In genomic region chr14:35556548-35556947, GRCh38 we compare ENCODE assay signal across 17 cellular contexts. TPM values are rescaled to one million over a fixed set of nuclear protein-coding genes. Genes with fewer than 3 reads are reported as not detected.
A peak's percentile ranks its signal among the peaks of the same experiment; 100 is the strongest.
DNase-seq lines count a peak whose midpoint lies in the region; TF ChIP-seq lines count a peak whose summit lies in the region.
"Had no signal": no experiment of that assay in that cellular context is flagged by ENCODE, and none has a peak within 500 bp of the region (broad histone marks: within the 10 kb centered on the region; RNA-seq: fewer than 3 reads in every experiment).

No MANE protein-coding gene starts in this region.

- CTCF ChIA-PET in activated naive CD4-positive, alpha-beta T cell treated with anti-CD3 and anti-CD28 coated beads, Interleukin-2, amount 10 ng/mL, durations not matched to agents 7 days and 5 days (lab: Charles Lee): no interaction called here

- H3K4me1 Mint-ChIP-seq in activated naive CD4-positive, alpha-beta T cell treated with anti-CD3 and anti-CD28 coated beads, Interleukin-2, amount 10 ng/mL, durations not matched to agents 7 days and 5 days: no peaks in the 10 kb centered on the region

- no peak for TF ChIP-seq CTCF in fibroblast of the aortic adventitia (IDR thresholded peaks at IDR 0.05; ENCODE audit: insufficient read depth, low read length)

- H3K27ac Mint-ChIP-seq in activated naive CD4-positive, alpha-beta T cell treated with anti-CD3 and anti-CD28 coated beads, Interleukin-2, amount 10 ng/mL, durations not matched to agents 7 days and 5 days: no peak overlapping the region

- H3K36me3 Mint-ChIP-seq in activated naive CD4-positive, alpha-beta T cell treated with anti-CD3 and anti-CD28 coated beads, Interleukin-2, amount 10 ng/mL, durations not matched to agents 7 days and 5 days: no peaks in the 10 kb centered on the region

- DNase-seq in DMS53 (lab: John Stamatoyannopoulos, UW) (peak; percentile 6), DMS53 treated with DMSO at 0.1 percent for 48 hours (lab: John Stamatoyannopoulos, UW; ENCODE audit: unreplicated experiment) (no peak), NCI-H1105 treated with DMSO at 0.1 percent for 48 hours (lab: John Stamatoyannopoulos, UW) (peak; percentile 75), NCI-H82 (lab: John Stamatoyannopoulos, UW) (peak; percentile 98), fibroblast of the aortic adventitia (ENCODE audit: low read depth) (peak; percentile 25), NCI-H446 treated with DMSO at 0.1 percent for 48 hours (lab: John Stamatoyannopoulos, UW) (no peak)
- no peak for DNase-seq in activated CD4-positive, alpha-beta T cell treated with anti-CD3 and anti-CD28 coated beads for 48 hours
- no peak for DNase-seq in activated naive CD4-positive, alpha-beta T cell treated with anti-CD3 and anti-CD28 coated beads, Interleukin-2, amount 10 ng/mL, durations not matched to agents 7 days and 5 days
- DNase-seq: 8988T, C1 segment of cervical spinal cord, DND-41, GDM1, GM23248, NCI-H2081 treated with DMSO at 0.1 percent for 48 hours, NCI-H510A, PC-9, T-helper 2 cell had no signal

- H3K4me3 ChIP-seq in fibroblast of the aortic adventitia (ENCODE audit: low read depth, low read length): no peak overlapping the region
- H3K4me3 ChIP-seq: GM23248, PC-9 had no signal

- H3K27me3 Mint-ChIP-seq in activated naive CD4-positive, alpha-beta T cell treated with anti-CD3 and anti-CD28 coated beads, Interleukin-2, amount 10 ng/mL, durations not matched to agents 7 days and 5 days: no peaks in the 10 kb centered on the region

- no peak overlapping the region for H3K4me3 Mint-ChIP-seq in activated naive CD4-positive, alpha-beta T cell treated with anti-CD3 and anti-CD28 coated beads, Interleukin-2, amount 10 ng/mL, durations not matched to agents 7 days and 5 days

- H3K9me3 Mint-ChIP-seq in activated naive CD4-positive, alpha-beta T cell treated with anti-CD3 and anti-CD28 coated beads, Interleukin-2, amount 10 ng/mL, durations not matched to agents 7 days and 5 days: no peaks in the 10 kb centered on the region

RNA-seq across cellular contexts. Expression of gene INSM2, which starts 22.6 kb away (rescaled TPM):
- not detected in 2 replicates for total RNA-seq in fibroblast of the aortic adventitia (ENCODE audit: low replicate concordance)
- total RNA-seq: GM23248, PC-9 had no signal

Comparison
In these comparisons a context has a peak if more than half of its experiments do, and no peak if none do; other contexts are left out.
1. DNase-seq: peak in DMS53 (single experiment), NCI-H1105 treated with DMSO at 0.1 percent for 48 hours (single experiment), NCI-H82 (single experiment) and fibroblast of the aortic adventitia (single experiment); none in DMS53 treated with DMSO at 0.1 percent for 48 hours (single experiment), NCI-H446 treated with DMSO at 0.1 percent for 48 hours (single experiment), activated CD4-positive, alpha-beta T cell treated with anti-CD3 and anti-CD28 coated beads for 48 hours (single experiment) and activated naive CD4-positive, alpha-beta T cell treated with anti-CD3 and anti-CD28 coated beads, Interleukin-2, amount 10 ng/mL, durations not matched to agents 7 days and 5 days (single experiment).